13 cellular contexts compared by ENCODE assay signal in the genomic region with DNA sequence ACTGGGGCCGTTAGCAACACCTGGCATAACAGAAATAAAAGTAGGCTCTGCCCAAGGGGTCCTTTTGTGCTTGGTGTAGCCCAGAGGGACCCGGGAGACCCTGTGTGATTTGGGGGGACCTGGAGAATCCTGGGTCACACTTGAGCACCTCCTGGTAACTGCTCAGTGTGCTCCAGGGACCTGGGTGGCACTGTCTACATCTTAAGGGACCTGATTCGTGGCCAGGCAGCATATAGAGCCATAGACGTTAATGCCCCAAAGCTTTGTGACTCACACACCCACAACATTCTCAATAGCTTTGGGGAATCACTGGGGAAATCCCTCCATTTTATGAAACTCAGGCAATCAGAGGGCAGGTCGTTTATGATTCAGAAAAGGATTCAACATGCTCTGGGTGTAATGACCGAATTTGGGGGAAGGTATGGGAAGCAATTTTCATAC. TPM values are rescaled to one million over a fixed set of nuclear protein-coding genes. Genes with fewer than 3 reads are reported as not detected.
A peak's percentile ranks its signal among the peaks of the same experiment; 100 is the strongest.
DNase-seq lines count a peak whose midpoint lies in the region; ATAC-seq and TF ChIP-seq lines count a peak whose summit lies in the region.
"Had no signal": no experiment of that assay in that cellular context is flagged by ENCODE, and none has a peak within 500 bp of the region (broad histone marks: within the 10 kb centered on the region; RNA-seq: fewer than 3 reads in every experiment).

No MANE protein-coding gene starts in this region.

- H4K12ac ChIP-seq in trophoblast cell (ENCODE audit: low read depth, low read length), result no peak overlapping the region

- peaks cover 18% of the 10 kb centered on the region for H3K79me1 ChIP-seq in trophoblast cell (ENCODE audit: low read length)

- no peak overlapping the region for H3K9ac ChIP-seq in trophoblast cell (ENCODE audit: low read length)

- no peak overlapping the region for H3K18ac ChIP-seq in trophoblast cell (ENCODE audit: low read length)

- H2AFZ ChIP-seq in trophoblast cell (ENCODE audit: insufficient read depth, low read length, poor library complexity), result no peak overlapping the region

- H2BK120ac ChIP-seq in trophoblast cell (ENCODE audit: insufficient read depth, low read length, poor library complexity), result no peak overlapping the region

- no peak overlapping the region for H3K4ac ChIP-seq in trophoblast cell (ENCODE audit: low read depth, low read length)

- H2BK12ac ChIP-seq in trophoblast cell (ENCODE audit: low read length), result peak overlapping the region; percentile 8

- no peak overlapping the region for H3K27ac ChIP-seq in trophoblast cell (ENCODE audit: low read depth, low read length)
- H3K27ac ChIP-seq in coronary artery, result no peak overlapping the region
- H3K27ac ChIP-seq: upper lobe of left lung had no signal

- no peak overlapping the region for H4K8ac ChIP-seq in trophoblast cell (ENCODE audit: low read depth, low read length)

- no peak overlapping the region for H3K23ac ChIP-seq in trophoblast cell (ENCODE audit: low read length)

- H3K79me2 ChIP-seq in trophoblast cell (ENCODE audit: control insufficient read depth, insufficient read depth, low read length, poor library complexity), result peaks cover 3% of the 10 kb centered on the region

- no peak overlapping the region for H3K14ac ChIP-seq in trophoblast cell (ENCODE audit: low read length)

- no peak overlapping the region for H3K4me2 ChIP-seq in trophoblast cell (ENCODE audit: low read length)

- H2BK5ac ChIP-seq in trophoblast cell (ENCODE audit: low read depth, low read length, poor library complexity), result peak overlapping the region; percentile 27

- H2AK5ac ChIP-seq in trophoblast cell (ENCODE audit: low read length), result no peak overlapping the region

- H3K9me3 ChIP-seq in trophoblast cell (ENCODE audit: insufficient read depth, low read depth, low read length), result peaks cover 3% of the 10 kb centered on the region
- H3K9me3 ChIP-seq: upper lobe of left lung had no signal

- peaks cover 69% of the 10 kb centered on the region for H3K27me3 ChIP-seq in trophoblast cell (ENCODE audit: insufficient read depth, low read length)

- peak; percentile 77 for DNase-seq in ELR (ENCODE audit: low read depth)
- DNase-seq in M059J (ENCODE audit: low read depth), result peak; percentile 60
- DNase-seq in amniotic epithelial cell (ENCODE audit: low read depth), result peak; percentile 62
- DNase-seq in trophoblast cell, result peak; percentile 45 to 58
- DNase-seq in coronary artery (ENCODE audit: low spot score), result no peak
- no peak for DNase-seq in medulla oblongata (ENCODE audit: extremely low spot score)
- DNase-seq: DMS 273 treated with DMSO at 0.1 percent for 48 hours, NCI-H1092 treated with DMSO at 0.1 percent for 48 hours, small intestine, upper lobe of left lung had no signal

- no peaks in the 10 kb centered on the region for H3K36me3 ChIP-seq in trophoblast cell (ENCODE audit: control insufficient read depth in 1 of 2, insufficient read depth in 2 of 2, low read length in 2 of 2)
- H3K36me3 ChIP-seq: upper lobe of left lung had no signal

- peak overlapping the region; percentile 26 for H4K91ac ChIP-seq in trophoblast cell (ENCODE audit: low read depth, low read length)

- H3K4me1 ChIP-seq in trophoblast cell (ENCODE audit: control insufficient read depth in 1 of 2, insufficient read depth in 2 of 2, low read length in 2 of 2), result peaks cover 3 to 5% of the 10 kb centered on the region in 2 experiments

- H3K4me3 ChIP-seq in trophoblast cell (ENCODE audit: low read depth, low read length) (no peak overlapping the region), coronary artery (no peak overlapping the region)
- H3K4me3 ChIP-seq: upper lobe of left lung had no signal

- no peak for ATAC-seq in GM18520 (IDR thresholded peaks at IDR 0.05; ENCODE audit: unreplicated experiment)
- ATAC-seq in HG02678 (IDR thresholded peaks at IDR 0.05; ENCODE audit: unreplicated experiment), result no peak
- ATAC-seq: left ventricle myocardium superior had no signal

- no CpG with 5 or more reads among the region's 6 CpGs for WGBS in trophoblast cell (ENCODE audit: extremely low coverage, insufficient coverage, insufficient read length)

- TF ChIP-seq CTCF in coronary artery (IDR thresholded peaks at IDR 0.05), result no peak

RNA-seq across cellular contexts. Expression of gene IGF2, which starts 3.6 kb away (rescaled TPM):
- total RNA-seq in M059J (2014; rRNA removed; shearing (Covaris generic)), result 0.02 and 0.07 TPM in 2 replicates
- polyA plus RNA-seq in trophoblast cell (2013), result 1,002 and 1,117 TPM in 2 replicates

RNA-seq across cellular contexts. Expression of gene INS, which starts 18.2 kb away (rescaled TPM):
- not detected in 2 replicates for total RNA-seq in M059J (2014; rRNA removed; shearing (Covaris generic))
- polyA plus RNA-seq in trophoblast cell (2013), result not detected in 2 replicates
- total RNA-seq: left ventricle myocardium superior had no signal

RNA-seq across cellular contexts. Expression of gene TH, which starts 28.8 kb away (rescaled TPM):
- total RNA-seq in M059J (2014; rRNA removed; shearing (Covaris generic)), result 0.07 TPM in 1 of 2 replicates, not detected in the other
- 0.03 TPM in 2 replicates for polyA plus RNA-seq in trophoblast cell (2013)
- total RNA-seq: left ventricle myocardium superior, upper lobe of left lung had no signal

Comparison
In these comparisons a context has a peak if more than half of its experiments do, and no peak if none do; other contexts are left out.
1. DNase-seq: peak in ELR (single experiment), M059J (single experiment), amniotic epithelial cell (single experiment) and trophoblast cell (2 of 2); none in coronary artery (single experiment) and medulla oblongata (single experiment).